ENCODE assay signal across 1 cellular context in genomic region chr11:120562806-120563425, GRCh38.
TF ChIP-seq lines count a peak whose summit lies in the region.

No MANE protein-coding gene starts in this region.

TF ChIP-seq in GM23338, 12 proteins besides CTCF, POLR2A, EP300 and RAD21 (continued from another document):
- TF ChIP-seq, protein P1, sequence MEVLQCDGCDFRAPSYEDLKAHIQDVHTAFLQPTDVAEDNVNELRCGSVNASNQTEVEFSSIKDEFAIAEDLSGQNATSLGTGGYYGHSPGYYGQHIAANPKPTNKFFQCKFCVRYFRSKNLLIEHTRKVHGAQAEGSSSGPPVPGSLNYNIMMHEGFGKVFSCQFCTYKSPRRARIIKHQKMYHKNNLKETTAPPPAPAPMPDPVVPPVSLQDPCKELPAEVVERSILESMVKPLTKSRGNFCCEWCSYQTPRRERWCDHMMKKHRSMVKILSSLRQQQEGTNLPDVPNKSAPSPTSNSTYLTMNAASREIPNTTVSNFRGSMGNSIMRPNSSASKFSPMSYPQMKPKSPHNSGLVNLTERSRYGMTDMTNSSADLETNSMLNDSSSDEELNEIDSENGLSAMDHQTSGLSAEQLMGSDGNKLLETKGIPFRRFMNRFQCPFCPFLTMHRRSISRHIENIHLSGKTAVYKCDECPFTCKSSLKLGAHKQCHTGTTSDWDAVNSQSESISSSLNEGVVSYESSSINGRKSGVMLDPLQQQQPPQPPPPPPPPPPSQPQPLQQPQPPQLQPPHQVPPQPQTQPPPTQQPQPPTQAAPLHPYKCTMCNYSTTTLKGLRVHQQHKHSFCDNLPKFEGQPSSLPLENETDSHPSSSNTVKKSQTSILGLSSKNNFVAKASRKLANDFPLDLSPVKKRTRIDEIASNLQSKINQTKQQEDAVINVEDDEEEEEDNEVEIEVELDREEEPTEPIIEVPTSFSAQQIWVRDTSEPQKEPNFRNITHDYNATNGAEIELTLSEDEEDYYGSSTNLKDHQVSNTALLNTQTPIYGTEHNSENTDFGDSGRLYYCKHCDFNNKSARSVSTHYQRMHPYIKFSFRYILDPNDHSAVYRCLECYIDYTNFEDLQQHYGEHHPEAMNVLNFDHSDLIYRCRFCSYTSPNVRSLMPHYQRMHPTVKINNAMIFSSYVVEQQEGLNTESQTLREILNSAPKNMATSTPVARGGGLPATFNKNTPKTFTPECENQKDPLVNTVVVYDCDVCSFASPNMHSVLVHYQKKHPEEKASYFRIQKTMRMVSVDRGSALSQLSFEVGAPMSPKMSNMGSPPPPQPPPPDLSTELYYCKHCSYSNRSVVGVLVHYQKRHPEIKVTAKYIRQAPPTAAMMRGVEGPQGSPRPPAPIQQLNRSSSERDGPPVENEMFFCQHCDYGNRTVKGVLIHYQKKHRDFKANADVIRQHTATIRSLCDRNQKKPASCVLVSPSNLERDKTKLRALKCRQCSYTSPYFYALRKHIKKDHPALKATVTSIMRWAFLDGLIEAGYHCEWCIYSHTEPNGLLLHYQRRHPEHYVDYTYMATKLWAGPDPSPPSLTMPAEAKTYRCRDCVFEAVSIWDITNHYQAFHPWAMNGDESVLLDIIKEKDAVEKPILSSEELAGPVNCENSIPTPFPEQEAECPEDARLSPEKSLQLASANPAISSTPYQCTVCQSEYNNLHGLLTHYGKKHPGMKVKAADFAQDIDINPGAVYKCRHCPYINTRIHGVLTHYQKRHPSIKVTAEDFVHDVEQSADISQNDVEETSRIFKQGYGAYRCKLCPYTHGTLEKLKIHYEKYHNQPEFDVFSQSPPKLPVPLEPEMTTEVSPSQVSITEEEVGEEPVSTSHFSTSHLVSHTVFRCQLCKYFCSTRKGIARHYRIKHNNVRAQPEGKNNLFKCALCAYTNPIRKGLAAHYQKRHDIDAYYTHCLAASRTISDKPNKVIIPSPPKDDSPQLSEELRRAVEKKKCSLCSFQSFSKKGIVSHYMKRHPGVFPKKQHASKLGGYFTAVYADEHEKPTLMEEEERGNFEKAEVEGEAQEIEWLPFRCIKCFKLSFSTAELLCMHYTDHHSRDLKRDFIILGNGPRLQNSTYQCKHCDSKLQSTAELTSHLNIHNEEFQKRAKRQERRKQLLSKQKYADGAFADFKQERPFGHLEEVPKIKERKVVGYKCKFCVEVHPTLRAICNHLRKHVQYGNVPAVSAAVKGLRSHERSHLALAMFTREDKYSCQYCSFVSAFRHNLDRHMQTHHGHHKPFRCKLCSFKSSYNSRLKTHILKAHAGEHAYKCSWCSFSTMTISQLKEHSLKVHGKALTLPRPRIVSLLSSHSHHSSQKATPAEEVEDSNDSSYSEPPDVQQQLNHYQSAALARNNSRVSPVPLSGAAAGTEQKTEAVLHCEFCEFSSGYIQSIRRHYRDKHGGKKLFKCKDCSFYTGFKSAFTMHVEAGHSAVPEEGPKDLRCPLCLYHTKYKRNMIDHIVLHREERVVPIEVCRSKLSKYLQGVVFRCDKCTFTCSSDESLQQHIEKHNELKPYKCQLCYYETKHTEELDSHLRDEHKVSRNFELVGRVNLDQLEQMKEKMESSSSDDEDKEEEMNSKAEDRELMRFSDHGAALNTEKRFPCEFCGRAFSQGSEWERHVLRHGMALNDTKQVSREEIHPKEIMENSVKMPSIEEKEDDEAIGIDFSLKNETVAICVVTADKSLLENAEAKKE (CRISPR knock-in tag; IDR thresholded peaks at IDR 0.05): no peak
- TF ChIP-seq NANOG (IDR thresholded peaks at IDR 0.05; ENCODE audit: borderline replicate concordance) (no peak), EZH2phosphoT487 (IDR thresholded peaks at IDR 0.05; ENCODE audit: unreplicated experiment) (no peak)
